In genomic region chr22:49208003-49208402, GRCh38 we compare ENCODE assay signal across 16 cellular contexts.
"Had no signal": no experiment of that assay in that cellular context is flagged by ENCODE, and none has a peak within 500 bp of the region (broad histone marks: within the 10 kb centered on the region; RNA-seq: fewer than 3 reads in every experiment).

No MANE protein-coding gene starts in this region.

- H3K79me2 ChIP-seq: parathyroid adenoma had no signal

- H3K27ac ChIP-seq: dorsolateral prefrontal cortex, gastrocnemius medialis, heart left ventricle, left lung, parathyroid adenoma, skin epidermis, upper lobe of left lung had no signal

- H3K4me3 ChIP-seq: dorsolateral prefrontal cortex, gastrocnemius medialis, heart left ventricle, left lung, mucosa of descending colon, skin epidermis, upper lobe of left lung had no signal

- H3K36me3 ChIP-seq: gastrocnemius medialis, heart left ventricle, left lung, upper lobe of left lung had no signal

- H2AFZ ChIP-seq: parathyroid adenoma had no signal

- ATAC-seq: gastrocnemius medialis; heart left ventricle; left lung; mucosa of descending colon; naive thymus-derived CD4-positive, alpha-beta T cell had no signal

- H3K9me3 ChIP-seq: gastrocnemius medialis, heart left ventricle, left lung, mucosa of descending colon, upper lobe of left lung had no signal

- DNase-seq: activated CD4-positive, CD25-positive, alpha-beta regulatory T cell; activated gamma-delta T cell treated with Interleukin-2 at 50 U/mL for 16 hours; activated naive CD8-positive, alpha-beta T cell treated with anti-CD3 and anti-CD28 coated beads for 36 hours; anterior cingulate cortex; gastrocnemius medialis; mammary epithelial cell; naive thymus-derived CD4-positive, alpha-beta T cell; stimulated activated CD4-positive, alpha-beta T cell treated with anti-CD3 and anti-CD28 coated beads, Interleukin-4, amount 100 ng/mL, for 24 hours; stimulated activated naive CD4-positive, alpha-beta T cell treated with Interleukin-2 at 50 U/mL for 16 hours had no signal

- H3K4me1 ChIP-seq: gastrocnemius medialis, heart left ventricle, left lung, parathyroid adenoma, upper lobe of left lung had no signal

- H3K9ac ChIP-seq: parathyroid adenoma had no signal

- H3K27me3 ChIP-seq: gastrocnemius medialis, upper lobe of left lung had no signal
